8 cellular contexts compared by ENCODE assay signal in genomic region chr1:31939484-31940329, GRCh38. TPM values are rescaled to one million over a fixed set of nuclear protein-coding genes. Genes with fewer than 3 reads are reported as not detected.
DNase-seq lines count a peak whose midpoint lies in the region; ATAC-seq and TF ChIP-seq lines count a peak whose summit lies in the region.

No MANE protein-coding gene starts in this region.

- H3K9me3 Mint-ChIP-seq in neural progenitor cell, result no peaks in the 10 kb centered on the region

- H3K4me1 ChIP-seq in neural progenitor cell, result peaks cover 48% of the 10 kb centered on the region
- H3K4me1 ChIP-seq in transverse colon, result peaks cover 27 to 69% (median 50%) of the 10 kb centered on the region in 4 donors

- in situ Hi-C loops in transverse colon (cut with MboI; ENCODE audit: low pct_ligation_motif_present in 1 of 4, low pct_unique_long_range_greater_than_20kb in 1 of 4, low sequenced_read_pairs in 3 of 4), result no loop called here

- H3K27me3 ChIP-seq in neural progenitor cell (no peaks in the 10 kb centered on the region), transverse colon (no peaks in the 10 kb centered on the region)

- 65 to 79% methylated on average over 4 to 16 of the region's 16 CpGs for WGBS in transverse colon (ENCODE audit: low coverage in 1 of 2), 2 donors

- H3K36me3 ChIP-seq in neural progenitor cell (no peaks in the 10 kb centered on the region), transverse colon (no peaks in the 10 kb centered on the region)

- H4K20me1 ChIP-seq in neural progenitor cell (ENCODE audit: low read depth), result peaks cover 31% of the 10 kb centered on the region

- TF ChIP-seq CTCF in neural progenitor cell (IDR thresholded peaks at IDR 0.05) (no peak), transverse colon (IDR thresholded peaks at IDR 0.05) (peak; percentile 23 to 77 (median 46))

- H3K27ac Mint-ChIP-seq in neural progenitor cell, result peak overlapping the region; percentile 19

- peak overlapping the region; percentile 77 for H3K4me3 Mint-ChIP-seq in neural progenitor cell

- H3K4me2 ChIP-seq in neural progenitor cell, result no peak overlapping the region

- H3F3A ChIP-seq in neural progenitor cell (ENCODE audit: low read depth), result peaks cover 62% of the 10 kb centered on the region

- H3K9ac ChIP-seq in neural progenitor cell, result no peak overlapping the region

- no peak for TF ChIP-seq POLR2A in transverse colon (IDR thresholded peaks at IDR 0.05)

- H3K4me1 Mint-ChIP-seq in neural progenitor cell, result peaks cover 57% of the 10 kb centered on the region

- no peak overlapping the region for H3K27ac ChIP-seq in neural progenitor cell
- peak overlapping the region; percentile 94 to 98 (median 97) for H3K27ac ChIP-seq in transverse colon

- H3K9me3 ChIP-seq in neural progenitor cell (ENCODE audit: low read depth) (no peaks in the 10 kb centered on the region), transverse colon (no peaks in the 10 kb centered on the region)

- peak; percentile 32 for ATAC-seq in GM21447 (IDR thresholded peaks at IDR 0.05; ENCODE audit: unreplicated experiment)

- no peak overlapping the region for H2AFZ ChIP-seq in neural progenitor cell (replicated peaks)

- no peak overlapping the region for H3K4me3 ChIP-seq in neural progenitor cell
- no peak overlapping the region for H3K4me3 ChIP-seq in transverse colon

- peaks cover 31% of the 10 kb centered on the region for H3K79me2 ChIP-seq in neural progenitor cell (ENCODE audit: low read depth)

- no peaks in the 10 kb centered on the region for H3K36me3 Mint-ChIP-seq in neural progenitor cell

- TF ChIP-seq EP300 in transverse colon (IDR thresholded peaks at IDR 0.05; ENCODE audit: low read depth), result no peak

- H3K27me3 Mint-ChIP-seq in neural progenitor cell (ENCODE audit: insufficient read depth, low read depth), result peaks cover 3% of the 10 kb centered on the region

- DNase-seq in D341Med (ENCODE audit: low spot score) (peak; percentile 61), NCI-H510A treated with DMSO at 0.1 percent for 48 hours (lab: John Stamatoyannopoulos, UW) (peak; percentile 32), neural progenitor cell (ENCODE audit: low spot score) (peak; percentile 20), transverse colon (peak; percentile 82), NCI-H748 (lab: John Stamatoyannopoulos, UW; ENCODE audit: unreplicated experiment) (no peak)
- peak; percentile 52 to 65 for DNase-seq in activated CD4-positive, alpha-beta T cell treated with anti-CD3 and anti-CD28 coated beads, Interleukin-2, amount 50 U/mL, for 24 hours (ENCODE audit: low read depth in 1 of 2, low spot score in 1 of 2)
- DNase-seq in effector CD8-positive, alpha-beta T cell (lab: John Stamatoyannopoulos, UW), result peak; percentile 43

- intact Hi-C loops in transverse colon (cut with DNase I; ENCODE audit: low total_unique reads), result no loop called here

RNA-seq across cellular contexts. Expression of gene PTP4A2, which starts 1.5 kb away (rescaled TPM):
- total RNA-seq in neural progenitor cell (ENCODE audit: low replicate concordance) (211 and 540 TPM in 2 replicates), transverse colon (100 to 1,000 TPM in 3 of 4 donors, 10 to 100 TPM in 1; 58.9 to 251 (median 195) TPM)
